ENCODE assay signal across 16 cellular contexts in genomic region chr13:113035209-113035800, GRCh38.
DNase-seq lines count a peak whose midpoint lies in the region; ATAC-seq and TF ChIP-seq lines count a peak whose summit lies in the region.
"Had no signal": no experiment of that assay in that cellular context is flagged by ENCODE, and none has a peak within 500 bp of the region (broad histone marks: within the 10 kb centered on the region; RNA-seq: fewer than 3 reads in every experiment).

No MANE protein-coding gene starts in this region.

- 0 out of 2 replicates have a peak, but pooled peaks cover 4% of the 10 kb centered on the region for H3F3A ChIP-seq in PC-9 (ENCODE audit: insufficient read depth, low read depth)

- no peaks in the 10 kb centered on the region for H3K9me2 ChIP-seq in PC-9 (ENCODE audit: insufficient read depth)

- H2AFZ ChIP-seq in PC-9, result no peak overlapping the region
- no peak overlapping the region for H2AFZ ChIP-seq in fibroblast of lung (ENCODE audit: low read length)

- H3K4me2 ChIP-seq in PC-9 (no peak overlapping the region), fibroblast of lung (ENCODE audit: extremely low read depth, insufficient read depth, low read length) (peak overlapping the region; percentile 75)

- DNase-seq in BE2C (no peak), PC-9 (no peak), fibroblast of lung (ENCODE audit: low read depth in 2 of 2) (no peak), gastrocnemius medialis (no peak), DMS79 treated with DMSO at 0.1 percent for 48 hours (lab: John Stamatoyannopoulos, UW) (no peak)
- DNase-seq: activated CD4-positive, alpha-beta T cell treated with anti-CD3 and anti-CD28 coated beads, Interleukin-2, amount 10 ng/mL, durations not matched to agents 7 days and 5 days; activated CD8-positive, alpha-beta memory T cell treated with anti-CD3 and anti-CD28 coated beads, Interleukin-2, amount 50 U/mL, for 48 hours; activated effector memory CD4-positive, alpha-beta T cell treated with anti-CD3 and anti-CD28 coated beads, Interleukin-2, amount 50 U/mL, for 16 hours; AML-193; kidney glomerular epithelial cell; stimulated activated CD4-positive, alpha-beta T cell treated with anti-CD3 and anti-CD28 coated beads, Interleukin-15, amount 100 ng/mL, for 24 hours; stimulated activated naive CD4-positive, alpha-beta T cell; upper lobe of right lung had no signal

- H3K27me3 ChIP-seq in BE2C, result no peaks in the 10 kb centered on the region
- H3K27me3 ChIP-seq in PC-9 (ENCODE audit: insufficient read depth, low read depth), result no peaks in the 10 kb centered on the region
- H3K27me3 ChIP-seq in fibroblast of lung (ENCODE audit: control insufficient read depth, insufficient read depth, low read length), result peaks cover 2% of the 10 kb centered on the region
- H3K27me3 ChIP-seq in gastrocnemius medialis, result no peaks in the 10 kb centered on the region
- H3K27me3 ChIP-seq: upper lobe of right lung had no signal

- no TSS peak for BruUV-seq in PC-9 (replicated peaks; lab: Mats Ljungman, UMichigan)

- H3K4me3 ChIP-seq in BE2C (ENCODE audit: low read depth, low read length) (peak overlapping the region; percentile 19; the same call in 1 of the 2 replicates), PC-9 (no peak overlapping the region), fibroblast of lung (replicated peaks in 1 of 4; ENCODE audit: control extremely low read depth in 1 of 4, insufficient read depth in 1 of 4, low read depth in 3 of 4, low read length in 4 of 4) (peak overlapping the region in 1 of 4 experiments; percentile 14), gastrocnemius medialis (no peak overlapping the region)
- H3K4me3 ChIP-seq: upper lobe of right lung had no signal

- no peak for TF ChIP-seq CTCF in BE2C (IDR thresholded peaks at IDR 0.05; ENCODE audit: low read depth, low read length)
- TF ChIP-seq CTCF in PC-9 (conservative IDR thresholded peaks at IDR 0.05), result peak; percentile 6; the same call in 1 of the 2 replicates
- no peak for TF ChIP-seq CTCF in fibroblast of lung (conservative IDR thresholded peaks at IDR 0.05 in 1 of 2, IDR thresholded peaks at IDR 0.05 in 1 of 2; ENCODE audit: low read depth in 1 of 2, low read length in 2 of 2)
- peak in 1 of 5 experiments; percentile 3 for TF ChIP-seq CTCF in gastrocnemius medialis (IDR thresholded peaks at IDR 0.05 in 4 of 5, conservative IDR thresholded peaks at IDR 0.05 in 1 of 5)

- no peaks in the 10 kb centered on the region for H3K79me2 ChIP-seq in PC-9 (ENCODE audit: low read depth)
- H3K79me2 ChIP-seq in fibroblast of lung (ENCODE audit: control insufficient read depth, insufficient read depth, low read length), result no peaks in the 10 kb centered on the region

- H3K36me3 ChIP-seq in BE2C (no peaks in the 10 kb centered on the region), PC-9 (ENCODE audit: low read depth) (no peaks in the 10 kb centered on the region), fibroblast of lung (ENCODE audit: control insufficient read depth, insufficient read depth, low read length) (no peaks in the 10 kb centered on the region), gastrocnemius medialis (no peaks in the 10 kb centered on the region)
- H3K36me3 ChIP-seq: upper lobe of right lung had no signal

- H3K9me3 ChIP-seq in BE2C (no peaks in the 10 kb centered on the region), PC-9 (ENCODE audit: insufficient read depth, low read depth) (no peaks in the 10 kb centered on the region), fibroblast of lung (ENCODE audit: control insufficient read depth, insufficient read depth, low read depth, low read length) (no peaks in the 10 kb centered on the region), gastrocnemius medialis (no peaks in the 10 kb centered on the region)
- H3K9me3 ChIP-seq: upper lobe of right lung had no signal

- CTCF ChIA-PET in PC-9 (lab: Charles Lee), result no interaction called here

- no peaks in the 10 kb centered on the region for H3K4me1 ChIP-seq in BE2C
- H3K4me1 ChIP-seq in PC-9 (replicated peaks; ENCODE audit: insufficient read depth), result no peaks in the 10 kb centered on the region
- no peaks in the 10 kb centered on the region for H3K4me1 ChIP-seq in fibroblast of lung (ENCODE audit: control insufficient read depth, extremely low read depth, insufficient read depth, low read length)
- no peaks in the 10 kb centered on the region for H3K4me1 ChIP-seq in gastrocnemius medialis

- no peaks in the 10 kb centered on the region for H4K20me1 ChIP-seq in PC-9 (ENCODE audit: insufficient read depth)
- no peaks in the 10 kb centered on the region for H4K20me1 ChIP-seq in fibroblast of lung (ENCODE audit: control insufficient read depth, extremely low read depth, insufficient read depth, low read length)

- ATAC-seq in gastrocnemius medialis (peak; percentile 17 to 28), HG03442 (IDR thresholded peaks at IDR 0.05; ENCODE audit: unreplicated experiment) (no peak), GM18517 (IDR thresholded peaks at IDR 0.05; ENCODE audit: unreplicated experiment) (no peak), HG02840 (IDR thresholded peaks at IDR 0.05; ENCODE audit: low FRiP score, unreplicated experiment) (no peak)

- no peak overlapping the region for H3K9ac ChIP-seq in fibroblast of lung (ENCODE audit: insufficient read depth, low read length)

- POLR2A ChIA-PET in PC-9 (lab: Charles Lee; ENCODE audit: unreplicated experiment), result interaction anchor here (0.6 kb wide), 1 partner anchor 296 kb away, joined by 3 read pairs; no protein-coding TSS in a partner anchor

- in situ Hi-C loops in gastrocnemius medialis (cut with MboI; ENCODE audit: low sequenced_read_pairs in 4 of 4), result no loop called here

- H3K27ac ChIP-seq in PC-9, result no peak overlapping the region
- H3K27ac ChIP-seq in fibroblast of lung (ENCODE audit: insufficient read depth, low read length), result no peak overlapping the region
- no peak overlapping the region for H3K27ac ChIP-seq in gastrocnemius medialis
- H3K27ac ChIP-seq: upper lobe of right lung had no signal

- intact Hi-C loops in PC-9 (cut with micrococcal nuclease; ENCODE audit: unreplicated experiment) (loop anchor here (2.0 to 5.0 kb wide), 2 partner anchors 182 to 359 kb away; no protein-coding TSS in a partner anchor), gastrocnemius medialis (cut with DNase I; ENCODE audit: low total_unique reads) (loop anchor here (5.0 to 10.0 kb wide), 2 partner anchors 93 to 119 kb away; partner anchors contain the start of gene PROZ)

- TF ChIP-seq POLR2A in gastrocnemius medialis (IDR thresholded peaks at IDR 0.05), result no peak

Comparison
In these comparisons a context has a peak if more than half of its experiments do, and no peak if none do; other contexts are left out.
1. ATAC-seq: peak in gastrocnemius medialis (2 of 2); none in HG03442 (single experiment), GM18517 (single experiment) and HG02840 (single experiment).